Comparison of ENCODE assay signal across 1 cellular context in the genomic region with DNA sequence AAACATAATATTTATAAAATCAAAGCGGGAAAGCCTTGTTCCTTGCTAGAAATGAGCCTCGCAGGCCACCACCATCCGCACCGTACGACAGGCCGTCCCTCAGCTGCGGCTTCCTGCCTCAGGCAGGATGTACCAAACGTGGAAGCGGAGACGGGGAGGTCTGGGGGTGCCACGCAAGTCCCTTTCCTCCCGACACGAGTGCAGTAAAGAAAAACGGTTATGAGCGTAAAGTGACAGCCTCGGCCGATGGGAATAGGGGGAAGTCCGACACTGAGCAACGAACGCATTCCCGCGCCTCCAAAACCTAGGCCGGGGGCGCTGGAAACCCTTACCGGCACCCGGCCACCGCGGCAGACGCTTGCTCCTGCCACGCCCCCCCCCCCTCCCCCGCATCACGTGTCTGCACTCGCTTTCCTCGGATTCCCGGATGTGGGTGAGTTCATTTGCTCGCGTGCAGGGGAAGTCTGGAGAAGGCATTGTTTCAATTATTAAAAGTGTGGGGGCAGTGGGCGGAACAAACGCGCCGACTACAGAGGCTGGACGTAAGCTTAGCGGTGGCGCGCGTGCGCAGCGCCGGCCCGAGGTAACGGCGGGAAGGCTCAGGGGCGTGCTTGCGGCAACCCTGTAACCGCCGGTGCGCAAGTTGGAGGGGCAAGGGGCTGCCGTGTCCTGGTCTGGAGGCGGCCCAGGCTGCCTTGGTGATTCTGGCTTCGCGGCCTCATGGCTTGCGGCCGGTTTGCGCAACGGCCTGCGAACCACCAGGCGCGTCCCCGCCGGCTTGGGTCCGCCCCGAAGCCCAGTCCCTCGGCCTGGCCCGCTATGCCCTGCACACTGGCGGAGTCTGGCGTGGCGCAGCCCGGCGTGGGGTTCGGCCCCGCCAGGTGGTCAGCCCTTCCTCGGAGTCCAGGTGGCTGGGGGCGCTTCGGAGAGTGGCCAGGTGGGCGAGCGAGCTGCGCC.
A peak's percentile ranks its signal among the peaks of the same experiment; 100 is the strongest.
TF ChIP-seq lines count a peak whose summit lies in the region.

A gene with protein sequence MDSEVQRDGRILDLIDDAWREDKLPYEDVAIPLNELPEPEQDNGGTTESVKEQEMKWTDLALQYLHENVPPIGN (minus strand): TSS at position 366 of the 957 bp plus-strand sequence. CDS start 3,081 bp downstream, outside the sequence.
A gene (plus strand): TSS at position 438 of the 957 bp plus-strand sequence. CDS start 9,264 bp downstream, outside the sequence.

TF ChIP-seq in HepG2, 621 proteins besides CTCF, POLR2A, EP300 and RAD21 (continued from another document and continues in another):
- TF ChIP-seq, protein P1, sequence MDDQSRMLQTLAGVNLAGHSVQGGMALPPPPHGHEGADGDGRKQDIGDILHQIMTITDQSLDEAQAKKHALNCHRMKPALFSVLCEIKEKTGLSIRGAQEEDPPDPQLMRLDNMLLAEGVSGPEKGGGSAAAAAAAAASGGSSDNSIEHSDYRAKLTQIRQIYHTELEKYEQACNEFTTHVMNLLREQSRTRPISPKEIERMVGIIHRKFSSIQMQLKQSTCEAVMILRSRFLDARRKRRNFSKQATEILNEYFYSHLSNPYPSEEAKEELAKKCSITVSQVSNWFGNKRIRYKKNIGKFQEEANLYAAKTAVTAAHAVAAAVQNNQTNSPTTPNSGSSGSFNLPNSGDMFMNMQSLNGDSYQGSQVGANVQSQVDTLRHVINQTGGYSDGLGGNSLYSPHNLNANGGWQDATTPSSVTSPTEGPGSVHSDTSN (CRISPR knock-in tag; IDR thresholded peaks at IDR 0.05; ENCODE audit: borderline replicate concordance): no peak
- TF ChIP-seq CENPT (CRISPR knock-in tag; IDR thresholded peaks at IDR 0.05; ENCODE audit: low read depth) (no peak), CC2D1A (CRISPR knock-in tag; IDR thresholded peaks at IDR 0.05) (no peak; the same call in 1 of the 2 replicates), ZMAT3 (CRISPR knock-in tag; conservative IDR thresholded peaks at IDR 0.05) (peak; percentile 56; the same call in 1 of the 2 replicates), TCF12 (IDR thresholded peaks at IDR 0.05) (no peak), TCF12 (CRISPR knock-in tag; IDR thresholded peaks at IDR 0.05) (no peak; the same call in 1 of the 2 replicates), FOXJ3 (CRISPR knock-in tag; IDR thresholded peaks at IDR 0.05; ENCODE audit: borderline replicate concordance) (no peak), ZNF616 (CRISPR knock-in tag; IDR thresholded peaks at IDR 0.05; ENCODE audit: low read depth) (0 out of 2 replicates have a peak, but pooled peaks have one; percentile 77), ATAD3A (CRISPR knock-in tag; IDR thresholded peaks at IDR 0.05) (no peak), HOXA5 (CRISPR knock-in tag; IDR thresholded peaks at IDR 0.05) (peak; percentile 81; the same call in 1 of the 2 replicates), KAT7 (CRISPR knock-in tag; IDR thresholded peaks at IDR 0.05; ENCODE audit: borderline replicate concordance) (peak; percentile 60; the same call in 1 of the 2 replicates), FOSL1 (CRISPR knock-in tag; IDR thresholded peaks at IDR 0.05; ENCODE audit: borderline replicate concordance) (peak; percentile 26; the same call in 1 of the 2 replicates), CAMTA2 (CRISPR knock-in tag; IDR thresholded peaks at IDR 0.05; ENCODE audit: borderline replicate concordance) (peak; percentile 62; the same call in 1 of the 2 replicates), ZNF747 (CRISPR knock-in tag; IDR thresholded peaks at IDR 0.05; ENCODE audit: borderline replicate concordance) (peak; percentile 89), NFATC3 (CRISPR knock-in tag; IDR thresholded peaks at IDR 0.05) (no peak), HNRNPH1 (optimal IDR thresholded peaks at IDR 0.05; ENCODE audit: low read depth, low read length) (no peak), NR2C2 (CRISPR knock-in tag; IDR thresholded peaks at IDR 0.05; ENCODE audit: borderline replicate concordance) (0 out of 2 replicates have a peak, but pooled peaks have one; percentile 15), ZNF30 (CRISPR knock-in tag; IDR thresholded peaks at IDR 0.05) (peak; percentile 66; the same call in 1 of the 2 replicates), SP140L (CRISPR knock-in tag; IDR thresholded peaks at IDR 0.05; ENCODE audit: borderline replicate concordance) (no peak), HHEX (CRISPR knock-in tag; IDR thresholded peaks at IDR 0.05) (no peak), DMAP1 (CRISPR knock-in tag; IDR thresholded peaks at IDR 0.05) (peak; percentile 94), PCBP1 (IDR thresholded peaks at IDR 0.05; ENCODE audit: borderline replicate concordance, low read depth, low read length) (no peak), MZF1 (CRISPR knock-in tag; IDR thresholded peaks at IDR 0.05; ENCODE audit: borderline replicate concordance) (no peak)
- TF ChIP-seq, protein P2, sequence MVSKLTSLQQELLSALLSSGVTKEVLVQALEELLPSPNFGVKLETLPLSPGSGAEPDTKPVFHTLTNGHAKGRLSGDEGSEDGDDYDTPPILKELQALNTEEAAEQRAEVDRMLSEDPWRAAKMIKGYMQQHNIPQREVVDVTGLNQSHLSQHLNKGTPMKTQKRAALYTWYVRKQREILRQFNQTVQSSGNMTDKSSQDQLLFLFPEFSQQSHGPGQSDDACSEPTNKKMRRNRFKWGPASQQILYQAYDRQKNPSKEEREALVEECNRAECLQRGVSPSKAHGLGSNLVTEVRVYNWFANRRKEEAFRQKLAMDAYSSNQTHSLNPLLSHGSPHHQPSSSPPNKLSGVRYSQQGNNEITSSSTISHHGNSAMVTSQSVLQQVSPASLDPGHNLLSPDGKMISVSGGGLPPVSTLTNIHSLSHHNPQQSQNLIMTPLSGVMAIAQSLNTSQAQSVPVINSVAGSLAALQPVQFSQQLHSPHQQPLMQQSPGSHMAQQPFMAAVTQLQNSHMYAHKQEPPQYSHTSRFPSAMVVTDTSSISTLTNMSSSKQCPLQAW (CRISPR knock-in tag; IDR thresholded peaks at IDR 0.05): peak; percentile 31
- TF ChIP-seq, protein P3, sequence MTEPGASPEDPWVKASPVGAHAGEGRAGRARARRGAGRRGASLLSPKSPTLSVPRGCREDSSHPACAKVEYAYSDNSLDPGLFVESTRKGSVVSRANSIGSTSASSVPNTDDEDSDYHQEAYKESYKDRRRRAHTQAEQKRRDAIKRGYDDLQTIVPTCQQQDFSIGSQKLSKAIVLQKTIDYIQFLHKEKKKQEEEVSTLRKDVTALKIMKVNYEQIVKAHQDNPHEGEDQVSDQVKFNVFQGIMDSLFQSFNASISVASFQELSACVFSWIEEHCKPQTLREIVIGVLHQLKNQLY (CRISPR knock-in tag; IDR thresholded peaks at IDR 0.05): peak; percentile 66
- TF ChIP-seq, protein P4, sequence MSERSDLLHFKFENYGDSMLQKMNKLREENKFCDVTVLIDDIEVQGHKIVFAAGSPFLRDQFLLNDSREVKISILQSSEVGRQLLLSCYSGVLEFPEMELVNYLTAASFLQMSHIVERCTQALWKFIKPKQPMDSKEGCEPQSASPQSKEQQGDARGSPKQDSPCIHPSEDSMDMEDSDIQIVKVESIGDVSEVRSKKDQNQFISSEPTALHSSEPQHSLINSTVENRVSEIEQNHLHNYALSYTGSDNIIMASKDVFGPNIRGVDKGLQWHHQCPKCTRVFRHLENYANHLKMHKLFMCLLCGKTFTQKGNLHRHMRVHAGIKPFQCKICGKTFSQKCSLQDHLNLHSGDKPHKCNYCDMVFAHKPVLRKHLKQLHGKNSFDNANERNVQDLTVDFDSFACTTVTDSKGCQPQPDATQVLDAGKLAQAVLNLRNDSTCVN (CRISPR knock-in tag; IDR thresholded peaks at IDR 0.05; ENCODE audit: borderline replicate concordance): peak; percentile 46; the same call in 1 of the 2 replicates
- TF ChIP-seq, protein P5, sequence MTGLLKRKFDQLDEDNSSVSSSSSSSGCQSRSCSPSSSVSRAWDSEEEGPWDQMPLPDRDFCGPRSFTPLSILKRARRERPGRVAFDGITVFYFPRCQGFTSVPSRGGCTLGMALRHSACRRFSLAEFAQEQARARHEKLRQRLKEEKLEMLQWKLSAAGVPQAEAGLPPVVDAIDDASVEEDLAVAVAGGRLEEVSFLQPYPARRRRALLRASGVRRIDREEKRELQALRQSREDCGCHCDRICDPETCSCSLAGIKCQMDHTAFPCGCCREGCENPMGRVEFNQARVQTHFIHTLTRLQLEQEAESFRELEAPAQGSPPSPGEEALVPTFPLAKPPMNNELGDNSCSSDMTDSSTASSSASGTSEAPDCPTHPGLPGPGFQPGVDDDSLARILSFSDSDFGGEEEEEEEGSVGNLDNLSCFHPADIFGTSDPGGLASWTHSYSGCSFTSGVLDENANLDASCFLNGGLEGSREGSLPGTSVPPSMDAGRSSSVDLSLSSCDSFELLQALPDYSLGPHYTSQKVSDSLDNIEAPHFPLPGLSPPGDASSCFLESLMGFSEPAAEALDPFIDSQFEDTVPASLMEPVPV (CRISPR knock-in tag; IDR thresholded peaks at IDR 0.05): peak; percentile 40; the same call in 1 of the 2 replicates
- TF ChIP-seq, protein P6, sequence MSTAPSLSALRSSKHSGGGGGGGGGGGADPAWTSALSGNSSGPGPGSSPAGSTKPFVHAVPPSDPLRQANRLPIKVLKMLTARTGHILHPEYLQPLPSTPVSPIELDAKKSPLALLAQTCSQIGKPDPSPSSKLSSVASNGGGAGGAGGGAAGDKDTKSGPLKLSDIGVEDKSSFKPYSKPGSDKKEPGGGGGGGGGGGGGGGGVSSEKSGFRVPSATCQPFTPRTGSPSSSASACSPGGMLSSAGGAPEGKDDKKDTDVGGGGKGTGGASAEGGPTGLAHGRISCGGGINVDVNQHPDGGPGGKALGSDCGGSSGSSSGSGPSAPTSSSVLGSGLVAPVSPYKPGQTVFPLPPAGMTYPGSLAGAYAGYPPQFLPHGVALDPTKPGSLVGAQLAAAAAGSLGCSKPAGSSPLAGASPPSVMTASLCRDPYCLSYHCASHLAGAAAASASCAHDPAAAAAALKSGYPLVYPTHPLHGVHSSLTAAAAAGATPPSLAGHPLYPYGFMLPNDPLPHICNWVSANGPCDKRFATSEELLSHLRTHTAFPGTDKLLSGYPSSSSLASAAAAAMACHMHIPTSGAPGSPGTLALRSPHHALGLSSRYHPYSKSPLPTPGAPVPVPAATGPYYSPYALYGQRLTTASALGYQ (CRISPR knock-in tag; IDR thresholded peaks at IDR 0.05): 0 out of 2 replicates have a peak, but pooled peaks have one; percentile 23
- TF ChIP-seq, protein P7, sequence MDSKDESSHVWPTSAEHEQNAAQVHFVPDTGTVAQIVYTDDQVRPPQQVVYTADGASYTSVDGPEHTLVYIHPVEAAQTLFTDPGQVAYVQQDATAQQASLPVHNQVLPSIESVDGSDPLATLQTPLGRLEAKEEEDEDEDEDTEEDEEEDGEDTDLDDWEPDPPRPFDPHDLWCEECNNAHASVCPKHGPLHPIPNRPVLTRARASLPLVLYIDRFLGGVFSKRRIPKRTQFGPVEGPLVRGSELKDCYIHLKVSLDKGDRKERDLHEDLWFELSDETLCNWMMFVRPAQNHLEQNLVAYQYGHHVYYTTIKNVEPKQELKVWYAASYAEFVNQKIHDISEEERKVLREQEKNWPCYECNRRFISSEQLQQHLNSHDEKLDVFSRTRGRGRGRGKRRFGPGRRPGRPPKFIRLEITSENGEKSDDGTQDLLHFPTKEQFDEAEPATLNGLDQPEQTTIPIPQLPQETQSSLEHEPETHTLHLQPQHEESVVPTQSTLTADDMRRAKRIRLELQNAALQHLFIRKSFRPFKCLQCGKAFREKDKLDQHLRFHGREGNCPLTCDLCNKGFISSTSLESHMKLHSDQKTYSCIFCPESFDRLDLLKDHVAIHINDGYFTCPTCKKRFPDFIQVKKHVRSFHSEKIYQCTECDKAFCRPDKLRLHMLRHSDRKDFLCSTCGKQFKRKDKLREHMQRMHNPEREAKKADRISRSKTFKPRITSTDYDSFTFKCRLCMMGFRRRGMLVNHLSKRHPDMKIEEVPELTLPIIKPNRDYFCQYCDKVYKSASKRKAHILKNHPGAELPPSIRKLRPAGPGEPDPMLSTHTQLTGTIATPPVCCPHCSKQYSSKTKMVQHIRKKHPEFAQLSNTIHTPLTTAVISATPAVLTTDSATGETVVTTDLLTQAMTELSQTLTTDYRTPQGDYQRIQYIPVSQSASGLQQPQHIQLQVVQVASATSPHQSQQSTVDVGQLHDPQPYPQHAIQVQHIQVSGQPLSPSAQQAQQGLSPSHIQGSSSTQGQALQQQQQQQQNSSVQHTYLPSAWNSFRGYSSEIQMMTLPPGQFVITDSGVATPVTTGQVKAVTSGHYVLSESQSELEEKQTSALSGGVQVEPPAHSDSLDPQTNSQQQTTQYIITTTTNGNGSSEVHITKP (CRISPR knock-in tag; IDR thresholded peaks at IDR 0.05; ENCODE audit: low read depth): peak; percentile 98
- TF ChIP-seq, protein P8, sequence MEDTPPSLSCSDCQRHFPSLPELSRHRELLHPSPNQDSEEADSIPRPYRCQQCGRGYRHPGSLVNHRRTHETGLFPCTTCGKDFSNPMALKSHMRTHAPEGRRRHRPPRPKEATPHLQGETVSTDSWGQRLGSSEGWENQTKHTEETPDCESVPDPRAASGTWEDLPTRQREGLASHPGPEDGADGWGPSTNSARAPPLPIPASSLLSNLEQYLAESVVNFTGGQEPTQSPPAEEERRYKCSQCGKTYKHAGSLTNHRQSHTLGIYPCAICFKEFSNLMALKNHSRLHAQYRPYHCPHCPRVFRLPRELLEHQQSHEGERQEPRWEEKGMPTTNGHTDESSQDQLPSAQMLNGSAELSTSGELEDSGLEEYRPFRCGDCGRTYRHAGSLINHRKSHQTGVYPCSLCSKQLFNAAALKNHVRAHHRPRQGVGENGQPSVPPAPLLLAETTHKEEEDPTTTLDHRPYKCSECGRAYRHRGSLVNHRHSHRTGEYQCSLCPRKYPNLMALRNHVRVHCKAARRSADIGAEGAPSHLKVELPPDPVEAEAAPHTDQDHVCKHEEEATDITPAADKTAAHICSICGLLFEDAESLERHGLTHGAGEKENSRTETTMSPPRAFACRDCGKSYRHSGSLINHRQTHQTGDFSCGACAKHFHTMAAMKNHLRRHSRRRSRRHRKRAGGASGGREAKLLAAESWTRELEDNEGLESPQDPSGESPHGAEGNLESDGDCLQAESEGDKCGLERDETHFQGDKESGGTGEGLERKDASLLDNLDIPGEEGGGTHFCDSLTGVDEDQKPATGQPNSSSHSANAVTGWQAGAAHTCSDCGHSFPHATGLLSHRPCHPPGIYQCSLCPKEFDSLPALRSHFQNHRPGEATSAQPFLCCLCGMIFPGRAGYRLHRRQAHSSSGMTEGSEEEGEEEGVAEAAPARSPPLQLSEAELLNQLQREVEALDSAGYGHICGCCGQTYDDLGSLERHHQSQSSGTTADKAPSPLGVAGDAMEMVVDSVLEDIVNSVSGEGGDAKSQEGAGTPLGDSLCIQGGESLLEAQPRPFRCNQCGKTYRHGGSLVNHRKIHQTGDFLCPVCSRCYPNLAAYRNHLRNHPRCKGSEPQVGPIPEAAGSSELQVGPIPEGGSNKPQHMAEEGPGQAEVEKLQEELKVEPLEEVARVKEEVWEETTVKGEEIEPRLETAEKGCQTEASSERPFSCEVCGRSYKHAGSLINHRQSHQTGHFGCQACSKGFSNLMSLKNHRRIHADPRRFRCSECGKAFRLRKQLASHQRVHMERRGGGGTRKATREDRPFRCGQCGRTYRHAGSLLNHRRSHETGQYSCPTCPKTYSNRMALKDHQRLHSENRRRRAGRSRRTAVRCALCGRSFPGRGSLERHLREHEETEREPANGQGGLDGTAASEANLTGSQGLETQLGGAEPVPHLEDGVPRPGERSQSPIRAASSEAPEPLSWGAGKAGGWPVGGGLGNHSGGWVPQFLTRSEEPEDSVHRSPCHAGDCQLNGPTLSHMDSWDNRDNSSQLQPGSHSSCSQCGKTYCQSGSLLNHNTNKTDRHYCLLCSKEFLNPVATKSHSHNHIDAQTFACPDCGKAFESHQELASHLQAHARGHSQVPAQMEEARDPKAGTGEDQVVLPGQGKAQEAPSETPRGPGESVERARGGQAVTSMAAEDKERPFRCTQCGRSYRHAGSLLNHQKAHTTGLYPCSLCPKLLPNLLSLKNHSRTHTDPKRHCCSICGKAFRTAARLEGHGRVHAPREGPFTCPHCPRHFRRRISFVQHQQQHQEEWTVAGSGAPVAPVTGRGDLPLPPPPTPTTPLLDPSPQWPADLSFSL (CRISPR knock-in tag; IDR thresholded peaks at IDR 0.05): no peak
